ENCODE assay signal across 24 cellular contexts in genomic region chr2:138499684-138500083, GRCh38. TPM values are rescaled to one million over a fixed set of nuclear protein-coding genes. Genes with fewer than 3 reads are reported as not detected.
DNase-seq lines count a peak whose midpoint lies in the region; ATAC-seq, FAIRE-seq and TF ChIP-seq lines count a peak whose summit lies in the region.
"Had no signal": no experiment of that assay in that cellular context is flagged by ENCODE, and none has a peak within 500 bp of the region (broad histone marks: within the 10 kb centered on the region; RNA-seq: fewer than 3 reads in every experiment).

No MANE protein-coding gene starts in this region.

- FAIRE-seq in HepG2 (lab: Jason Lieb, UNC): no peak
- FAIRE-seq: H1 had no signal

- H3K27ac ChIP-seq in HepG2 (ENCODE audit: extremely low read length, insufficient read depth, low read length): no peak overlapping the region
- no peak overlapping the region for H3K27ac ChIP-seq in right lobe of liver
- peak overlapping the region; percentile 95; the same call in 1 of the 2 replicates for H3K27ac ChIP-seq in VCaP
- no peak overlapping the region for H3K27ac ChIP-seq in transverse colon
- H3K27ac ChIP-seq: left lung, WERI-Rb-1 had no signal

- H3K4me3 Mint-ChIP-seq in naive B cell: peak overlapping the region in 6 of 8 donors; percentile 1 to 100 (median 82)
- H3K4me3 Mint-ChIP-seq: activated CD8-positive, alpha-beta T cell treated with anti-CD3 and anti-CD28 coated beads for 36 hours; T-helper 17 cell had no signal

- H3K9me3 ChIP-seq in HepG2 (ENCODE audit: low read length) (no peaks in the 10 kb centered on the region), right lobe of liver (no peaks in the 10 kb centered on the region), transverse colon (no peaks in the 10 kb centered on the region)
- H3K9me3 ChIP-seq: left lung had no signal

- WGBS in HepG2 (ENCODE audit: low lambda C conversion rate): 83% methylated on average over 4 of the region's 4 CpGs
- 41% methylated on average over 4 of the region's 4 CpGs for WGBS in right lobe of liver (ENCODE audit: insufficient coverage, low coverage, low lambda C conversion rate, missing lambda C conversion rate)
- WGBS in transverse colon (ENCODE audit: low coverage in 1 of 2), 2 donors: 64 to 78% methylated on average over 3 to 4 of the region's 4 CpGs

- TF ChIP-seq POLR2A in HepG2 (IDR thresholded peaks at IDR 0.05; ENCODE audit: insufficient read depth in 1 of 2, low read depth in 2 of 2, low read length in 2 of 2): no peak
- TF ChIP-seq POLR2A in right lobe of liver (IDR thresholded peaks at IDR 0.05): no peak
- no peak for TF ChIP-seq POLR2A in transverse colon (IDR thresholded peaks at IDR 0.05)

- H3K27ac Mint-ChIP-seq in naive B cell: peak overlapping the region in 1 of 6 donors; percentile 6
- H3K27ac Mint-ChIP-seq: activated CD8-positive, alpha-beta T cell treated with anti-CD3 and anti-CD28 coated beads for 36 hours; T-helper 17 cell had no signal

- BruUV-seq in HepG2 (replicated peaks; lab: Mats Ljungman, UMichigan): no TSS peak

- H3K4me2 ChIP-seq in HepG2 (ENCODE audit: low read depth, low read length): peak overlapping the region; percentile 95; the same call in 1 of the 2 replicates

- H4K20me1 ChIP-seq in HepG2 (ENCODE audit: insufficient read depth, low read length): peaks cover 16% of the 10 kb centered on the region; the same call in 1 of the 2 replicates

- TF ChIP-seq RAD21 in HepG2 (CRISPR knock-in tag; IDR thresholded peaks at IDR 0.05): no peak

- no peak for ATAC-seq in HepG2
- no peak for ATAC-seq in right lobe of liver
- no peak for ATAC-seq in naive B cell (ENCODE audit: low read depth in 2 of 2)
- no peak for ATAC-seq in GM19035 (IDR thresholded peaks at IDR 0.05; ENCODE audit: unreplicated experiment)
- no peak for ATAC-seq in GM21515 (IDR thresholded peaks at IDR 0.05; ENCODE audit: unreplicated experiment)
- ATAC-seq: activated CD8-positive, alpha-beta T cell treated with anti-CD3 and anti-CD28 coated beads for 36 hours; left lung; stimulated activated naive CD8-positive, alpha-beta T cell treated with anti-CD3 and anti-CD28 coated beads, Interleukin-15, amount 100 ng/mL, for 72 hours; T-helper 17 cell had no signal

- POLR2A ChIA-PET in HepG2 (lab: Yijun Ruan, JAX): no interaction called here

- TF ChIP-seq CTCF in HepG2 (CRISPR knock-in tag; IDR thresholded peaks at IDR 0.05): no peak
- TF ChIP-seq CTCF in right lobe of liver (IDR thresholded peaks at IDR 0.05): no peak
- no peak for TF ChIP-seq CTCF in VCaP (conservative IDR thresholded peaks at IDR 0.05)
- TF ChIP-seq CTCF in transverse colon (IDR thresholded peaks at IDR 0.05): no peak

- peaks cover 57% of the 10 kb centered on the region for H3K4me1 ChIP-seq in HepG2 (ENCODE audit: insufficient read depth, low read length)
- peaks cover 0 to 23% (median 8%) of the 10 kb centered on the region in 4 donors for H3K4me1 ChIP-seq in right lobe of liver
- peaks cover 15 to 32% (median 27%) of the 10 kb centered on the region in 4 donors for H3K4me1 ChIP-seq in transverse colon

- H3K27me3 ChIP-seq in HepG2 (ENCODE audit: control insufficient read depth in 1 of 2, insufficient read depth in 2 of 2, low read length in 2 of 2): no peaks in the 10 kb centered on the region; a peak in 1 of 5 replicates
- no peaks in the 10 kb centered on the region for H3K27me3 ChIP-seq in right lobe of liver
- H3K27me3 ChIP-seq in transverse colon: no peaks in the 10 kb centered on the region
- H3K27me3 ChIP-seq: left lung had no signal

- DNase-seq in HepG2 (ENCODE audit: low spot score): no peak
- DNase-seq in right lobe of liver: no peak
- no peak for DNase-seq in naive B cell
- no peak for DNase-seq in HT-29 (ENCODE audit: low spot score)
- DNase-seq in transverse colon: no peak
- DNase-seq: activated CD8-positive, alpha-beta T cell treated with anti-CD3 and anti-CD28 coated beads for 36 hours; activated naive CD4-positive, alpha-beta T cell treated with Interleukin-2 at 50 U/mL for 16 hours; aorta; central memory CD4-positive, alpha-beta T cell; left lung; midbrain; NCI-H146; NCI-H524 treated with DMSO at 0.1 percent for 48 hours; RPMI8226; stimulated activated CD4-positive, alpha-beta T cell treated with anti-CD3 and anti-CD28 coated beads, Interleukin-4, amount 100 ng/mL, for 1 hour; stimulated activated naive CD8-positive, alpha-beta T cell treated with anti-CD3 and anti-CD28 coated beads, Interleukin-15, amount 100 ng/mL, for 72 hours; T-helper 17 cell; trophoblast cell; WERI-Rb-1 had no signal

- CTCF ChIA-PET in HepG2 (lab: Yijun Ruan, JAX; ENCODE audit: low intra/inter-chr PET ratio, low total read pairs): no interaction called here

- no peaks in the 10 kb centered on the region for H3K9me3 Mint-ChIP-seq in naive B cell
- H3K9me3 Mint-ChIP-seq: activated CD8-positive, alpha-beta T cell treated with anti-CD3 and anti-CD28 coated beads for 36 hours; IgD-negative memory B cell; stimulated activated naive CD8-positive, alpha-beta T cell treated with anti-CD3 and anti-CD28 coated beads, Interleukin-15, amount 100 ng/mL, for 72 hours had no signal

- intact Hi-C loops in HepG2 (cut with micrococcal nuclease; ENCODE audit: unreplicated experiment): loop anchor here (2.0 to 10.0 kb wide), 6 partner anchors 25 to 587 kb away; no protein-coding TSS in a partner anchor
- intact Hi-C loops in right lobe of liver (cut with DNase I): no loop called here
- intact Hi-C loops in transverse colon (cut with DNase I; ENCODE audit: low total_unique reads): no loop called here

- no peak for TF ChIP-seq EP300 in HepG2 (IDR thresholded peaks at IDR 0.05; ENCODE audit: low read depth in 2 of 2, low read length in 2 of 2)
- no peak for TF ChIP-seq EP300 in HepG2 (CRISPR knock-in tag; IDR thresholded peaks at IDR 0.05; ENCODE audit: borderline replicate concordance)
- TF ChIP-seq EP300 in transverse colon (IDR thresholded peaks at IDR 0.05; ENCODE audit: low read depth): no peak

- peaks cover 41% of the 10 kb centered on the region for H3K79me2 ChIP-seq in HepG2 (ENCODE audit: insufficient read depth, low read length)

- peaks cover 28 to 44% (median 29%) of the 10 kb centered on the region in 3 donors for H3K4me1 Mint-ChIP-seq in naive B cell

- no peaks in the 10 kb centered on the region for H3K27me3 Mint-ChIP-seq in naive B cell
- H3K27me3 Mint-ChIP-seq: activated CD8-positive, alpha-beta T cell treated with anti-CD3 and anti-CD28 coated beads for 36 hours; IgD-negative memory B cell; stimulated activated naive CD8-positive, alpha-beta T cell treated with anti-CD3 and anti-CD28 coated beads, Interleukin-15, amount 100 ng/mL, for 72 hours had no signal

- no peak overlapping the region for H3K9ac ChIP-seq in HepG2 (ENCODE audit: insufficient read depth, low read depth, low read length)

- H3K36me3 ChIP-seq in HepG2 (replicated peaks in 1 of 2; ENCODE audit: control insufficient read depth in 1 of 2, insufficient read depth in 2 of 2, low read length in 2 of 2) (no peaks in the 10 kb centered on the region; a peak in 1 of 5 replicates), right lobe of liver (no peaks in the 10 kb centered on the region), transverse colon (no peaks in the 10 kb centered on the region)
- H3K36me3 ChIP-seq: left lung, WERI-Rb-1 had no signal

- in situ Hi-C loops in HepG2 (cut with HindIII; ENCODE audit: extremely low pct_ligation_motif_present, low pct_unique_long_range_greater_than_20kb): no loop called here
- in situ Hi-C loops in transverse colon (cut with MboI; ENCODE audit: low pct_ligation_motif_present in 1 of 4, low pct_unique_long_range_greater_than_20kb in 1 of 4, low sequenced_read_pairs in 3 of 4): no loop called here

- no peak overlapping the region for H2AFZ ChIP-seq in HepG2 (ENCODE audit: low read length)

- peaks cover 0 to 9% of the 10 kb centered on the region in 2 donors for H3K36me3 Mint-ChIP-seq in naive B cell

- H3K4me3 ChIP-seq in HepG2 (replicated peaks in 1 of 3; ENCODE audit: insufficient read depth in 1 of 3, low read depth in 2 of 3, low read length in 3 of 3): no peak overlapping the region
- no peak overlapping the region for H3K4me3 ChIP-seq in right lobe of liver
- no peak overlapping the region for H3K4me3 ChIP-seq in transverse colon
- H3K4me3 ChIP-seq: left lung had no signal

TF ChIP-seq in HepG2, 621 proteins besides CTCF, POLR2A, EP300 and RAD21:
- no peak for TF ChIP-seq SIN3A (IDR thresholded peaks at IDR 0.05; ENCODE audit: borderline replicate concordance, low read depth, low read length)

RNA-seq across cellular contexts. Expression of gene SPOPL, which starts 1.9 kb away (rescaled TPM):
- total RNA-seq in HepG2 (2016; rRNA removed; fragmentation: Illumina TruSeq; extraction: Trizol): 51.6 and 68.8 TPM in 2 replicates
- total RNA-seq in HepG2 (2016; cell fraction: cytosol; rRNA removed; fragmentation: Illumina TruSeq; extraction: Trizol; ENCODE audit: low read depth): 10.0 and 11.5 TPM in 2 replicates
- total RNA-seq in HepG2 (2016; cell fraction: insoluble cytoplasmic fraction; rRNA removed; fragmentation: Illumina TruSeq; extraction: Trizol): 47.5 and 62.1 TPM in 2 replicates
- total RNA-seq in HepG2 (2016; cell fraction: membrane; rRNA removed; fragmentation: Illumina TruSeq; extraction: Trizol): 48.3 and 49.1 TPM in 2 replicates
- total RNA-seq in HepG2 (2016; cell fraction: nucleus; rRNA removed; fragmentation: Illumina TruSeq; extraction: Trizol): 43.8 and 44.8 TPM in 2 replicates
- polyA plus RNA-seq in HepG2 (2011; rRNA removed): 11.0 and 12.6 TPM in 2 replicates
- polyA plus RNA-seq in HepG2 (2011; cell fraction: cytosol; rRNA removed): 6.4 and 7.3 TPM in 2 replicates
- polyA plus RNA-seq in HepG2 (2011; cell fraction: nucleus; rRNA removed): 11.9 and 15.1 TPM in 2 replicates
- polyA plus RNA-seq in HepG2 (2012): 18.9 and 24.1 TPM in 2 replicates
- 4.1 and 6.0 TPM in 2 replicates for polyA plus RNA-seq in HepG2 (2016; cell fraction: cytosol; fragmentation: Illumina TruSeq; extraction: Trizol; ENCODE audit: low read depth)
- 33.9 and 34.3 TPM in 2 replicates for polyA plus RNA-seq in HepG2 (2016; cell fraction: insoluble cytoplasmic fraction; fragmentation: Illumina TruSeq; extraction: Trizol; ENCODE audit: low read depth)
- 18.7 and 19.9 TPM in 2 replicates for polyA plus RNA-seq in HepG2 (2016; cell fraction: membrane; fragmentation: Illumina TruSeq; extraction: Trizol; ENCODE audit: low read depth)
- 16.2 and 18.6 TPM in 2 replicates for polyA plus RNA-seq in HepG2 (2016; cell fraction: nucleus; fragmentation: Illumina TruSeq; extraction: Trizol; ENCODE audit: insufficient read depth, low read depth)
- 4.7 and 17.9 TPM in 2 replicates for polyA minus RNA-seq in HepG2 (2011; rRNA and poly(A)+ RNA removed; ENCODE audit: low replicate concordance)
- polyA minus RNA-seq in HepG2 (2011; cell fraction: cytosol; rRNA and poly(A)+ RNA removed): 17.1 and 17.5 TPM in 2 replicates
- 74.5 and 98.8 TPM in 2 replicates for polyA minus RNA-seq in HepG2 (2011; cell fraction: nucleus; rRNA and poly(A)+ RNA removed)
- total RNA-seq in right lobe of liver: 10 to 100 TPM; 10.6 to 14.8 (median 12.3) TPM
- 10 to 100 TPM in 1 of 6 donors, 1 to 10 TPM in 5; 7.1 to 10.8 (median 7.9) TPM for polyA plus RNA-seq in naive B cell (ENCODE audit: low read depth in 6 of 6)
- 19.0 and 20.4 TPM in 2 replicates for total RNA-seq in HT-29 (2014; rRNA removed; shearing (Covaris generic))
- total RNA-seq in transverse colon: 1,000 to 10,000 TPM in 1 of 4 donors, 10 to 100 TPM in 3; 25.4 to 1,178 (median 36.7) TPM
